In the genomic region with DNA sequence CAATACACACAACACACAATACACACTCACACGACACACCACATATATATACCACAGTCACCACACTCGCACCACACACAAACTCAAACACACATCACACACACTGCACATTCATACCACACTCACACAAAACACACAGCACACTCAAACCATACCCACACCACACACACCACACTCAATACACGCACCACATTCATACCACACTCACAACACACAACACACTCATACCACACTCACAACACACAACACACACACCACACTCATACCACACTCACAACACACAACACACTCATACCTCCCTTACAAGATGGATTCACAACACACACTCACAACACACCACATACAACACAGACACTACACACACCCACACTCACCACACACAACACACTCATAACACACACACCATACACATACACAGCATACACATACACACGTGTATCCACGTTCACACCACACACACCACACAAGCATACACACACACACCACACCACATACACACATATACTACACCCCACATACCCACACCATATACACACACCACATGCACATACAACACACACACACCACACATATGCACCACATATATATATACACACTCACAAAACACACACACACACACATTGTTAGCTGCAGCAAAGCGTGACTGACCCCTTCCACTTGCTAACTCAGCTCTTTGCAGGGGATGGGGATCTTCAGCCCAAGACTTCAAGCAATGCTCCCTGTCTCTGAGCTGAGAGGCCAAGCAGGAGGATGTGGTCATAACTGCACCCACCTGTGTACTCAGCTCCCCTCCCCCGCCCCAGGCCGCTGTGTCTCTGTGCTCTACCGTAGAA, we compare ENCODE assay signal across 12 cellular contexts. TPM values are rescaled to one million over a fixed set of nuclear protein-coding genes. Genes with fewer than 3 reads are reported as not detected.
DNase-seq lines count a peak whose midpoint lies in the region; ATAC-seq, FAIRE-seq and TF ChIP-seq lines count a peak whose summit lies in the region.
"Had no signal": no experiment of that assay in that cellular context is flagged by ENCODE, and none has a peak within 500 bp of the region (broad histone marks: within the 10 kb centered on the region; RNA-seq: fewer than 3 reads in every experiment).

No MANE protein-coding gene starts in this region.

- no peak overlapping the region for H3K4me3 Mint-ChIP-seq in activated naive CD4-positive, alpha-beta T cell treated with anti-CD3 and anti-CD28 coated beads for 36 hours

- H3K27me3 ChIP-seq in brain microvascular endothelial cell (replicated peaks): no peaks in the 10 kb centered on the region
- H3K27me3 ChIP-seq: transverse colon had no signal

- no peaks in the 10 kb centered on the region for H3K9me3 Mint-ChIP-seq in activated naive CD4-positive, alpha-beta T cell treated with anti-CD3 and anti-CD28 coated beads for 36 hours

- peak; percentile 11 for DNase-seq in activated naive CD4-positive, alpha-beta T cell treated with anti-CD3 and anti-CD28 coated beads for 36 hours
- DNase-seq in activated naive CD4-positive, alpha-beta T cell (lab: John Stamatoyannopoulos, UW): no peak
- no peak for DNase-seq in brain microvascular endothelial cell
- peak; percentile 46 for DNase-seq in urothelium cell line (ENCODE audit: low spot score)
- DNase-seq in NCI-H82 treated with DMSO at 0.1 percent for 48 hours (lab: John Stamatoyannopoulos, UW; ENCODE audit: unreplicated experiment): no peak
- no peak for DNase-seq in DMS79 treated with DMSO at 0.1 percent for 48 hours (lab: John Stamatoyannopoulos, UW)
- DNase-seq in left colon: no peak
- DNase-seq: mesendoderm; SHP77 treated with DMSO at 0.1 percent for 48 hours; stimulated activated CD4-positive, alpha-beta T cell treated with anti-CD3 and anti-CD28 coated beads, Interleukin-12 subunit alpha, Interleukin-12 subunit beta, amount 100 ng/mL, for 4 hours; transverse colon had no signal

- no peak overlapping the region for H3K27ac Mint-ChIP-seq in activated naive CD4-positive, alpha-beta T cell treated with anti-CD3 and anti-CD28 coated beads for 36 hours

- intact Hi-C loops in activated naive CD4-positive, alpha-beta T cell treated with anti-CD3 and anti-CD28 coated beads for 36 hours (cut with micrococcal nuclease): no loop called here
- intact Hi-C loops in left colon (cut with DNase I, micrococcal nuclease): no loop called here

- ATAC-seq in HG03095 (IDR thresholded peaks at IDR 0.05; ENCODE audit: unreplicated experiment): peak; percentile 74
- ATAC-seq in left colon: no peak

- TF ChIP-seq CTCF in brain microvascular endothelial cell (IDR thresholded peaks at IDR 0.05; ENCODE audit: low read depth, low read length, missing control alignments): no peak

- H3K36me3 ChIP-seq in brain microvascular endothelial cell (replicated peaks): no peaks in the 10 kb centered on the region
- H3K36me3 ChIP-seq: transverse colon had no signal

- no peaks in the 10 kb centered on the region for H3K4me1 Mint-ChIP-seq in activated naive CD4-positive, alpha-beta T cell treated with anti-CD3 and anti-CD28 coated beads for 36 hours (ENCODE audit: low read depth)

- CTCF ChIA-PET in activated naive CD4-positive, alpha-beta T cell treated with anti-CD3 and anti-CD28 coated beads for 36 hours (lab: Charles Lee): no interaction called here

- H3K36me3 Mint-ChIP-seq in activated naive CD4-positive, alpha-beta T cell treated with anti-CD3 and anti-CD28 coated beads for 36 hours (ENCODE audit: low read depth): no peaks in the 10 kb centered on the region

- H3K4me3 ChIP-seq in brain microvascular endothelial cell (ENCODE audit: low read depth, low read length): no peak overlapping the region
- H3K4me3 ChIP-seq: transverse colon had no signal

- H3K27ac ChIP-seq in brain microvascular endothelial cell: peak overlapping the region; percentile 22
- H3K27ac ChIP-seq: transverse colon had no signal

- in situ Hi-C loops in brain microvascular endothelial cell (cut with HindIII; ENCODE audit: low pct_ligation_motif_present, low sequenced_read_pairs): no loop called here

- FAIRE-seq in urothelium cell line (lab: Jason Lieb, UNC): no peak

- no peaks in the 10 kb centered on the region for H3K27me3 Mint-ChIP-seq in activated naive CD4-positive, alpha-beta T cell treated with anti-CD3 and anti-CD28 coated beads for 36 hours (ENCODE audit: low read depth)

RNA-seq across cellular contexts. Expression of a gene that starts 59.0 kb away (rescaled TPM):
- total RNA-seq in activated naive CD4-positive, alpha-beta T cell treated with anti-CD3 and anti-CD28 coated beads for 36 hours: under 1 TPM; 0.67 TPM
- total RNA-seq in left colon: 100 to 1,000 TPM; 159 to 184 TPM

Comparison
In these comparisons a context has a peak if more than half of its experiments do, and no peak if none do; other contexts are left out.
1. DNase-seq: peak in activated naive CD4-positive, alpha-beta T cell treated with anti-CD3 and anti-CD28 coated beads for 36 hours (single experiment) and urothelium cell line (single experiment); none in activated naive CD4-positive, alpha-beta T cell (0 of 4), brain microvascular endothelial cell (single experiment), NCI-H82 treated with DMSO at 0.1 percent for 48 hours (single experiment), DMS79 treated with DMSO at 0.1 percent for 48 hours (single experiment) and left colon (0 of 2).
2. RNA of a gene that starts 59.0 kb away (total RNA-seq): 159 to 184 TPM in left colon; 0.67 TPM in activated naive CD4-positive, alpha-beta T cell treated with anti-CD3 and anti-CD28 coated beads for 36 hours; every median in the first group is over 10 times any median in the second.